ENCODE assay signal across 30 cellular contexts in the genomic region with DNA sequence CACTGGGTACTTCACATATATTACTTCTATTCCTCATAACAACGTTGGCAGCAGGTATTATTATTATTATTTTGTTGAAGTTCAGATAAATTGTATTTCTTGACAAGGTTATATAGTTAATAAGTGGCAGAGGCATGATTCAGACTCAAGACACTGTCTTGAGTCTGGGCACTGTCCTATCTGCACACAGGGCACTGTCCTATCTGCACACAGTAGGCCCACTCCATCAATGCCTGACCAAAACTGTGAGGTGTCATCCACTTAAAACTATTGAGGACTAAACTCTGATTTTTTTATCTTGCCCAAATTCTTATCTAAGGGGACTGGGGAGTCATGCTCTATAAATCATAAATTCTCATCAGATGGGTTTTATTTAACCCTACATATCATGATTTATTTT. TPM values are rescaled to one million over a fixed set of nuclear protein-coding genes. Genes with fewer than 3 reads are reported as not detected.
"Had no signal": no experiment of that assay in that cellular context is flagged by ENCODE, and none has a peak within 500 bp of the region (broad histone marks: within the 10 kb centered on the region; RNA-seq: fewer than 3 reads in every experiment).

No MANE protein-coding gene starts in this region.

- H3K4me1 ChIP-seq: breast epithelium, colonic mucosa, foreskin keratinocyte had no signal

- H3K9me3 ChIP-seq: ascending aorta, breast epithelium, colonic mucosa, gastrocnemius medialis had no signal

- DNase-seq: activated CD4-positive, alpha-beta memory T cell treated with anti-CD3 and anti-CD28 coated beads, Interleukin-2, amount 10 ng/mL, durations not matched to agents 7 days and 5 days; activated CD4-positive, alpha-beta T cell treated with anti-CD3 and anti-CD28 coated beads for 36 hours; activated CD4-positive, alpha-beta T cell treated with anti-CD3 and anti-CD28 coated beads, Interleukin-2, amount 10 ng/mL, durations not matched to agents 7 days and 5 days; activated CD4-positive, alpha-beta T cell treated with anti-CD3 and anti-CD28 coated beads, Interleukin-2, amount 50 U/mL, for 4 hours; activated CD4-positive, CD25-positive, alpha-beta regulatory T cell; activated CD4-positive, CD25-positive, alpha-beta regulatory T cell treated with anti-CD3 and anti-CD28 coated beads, Interleukin-2, amount 50 U/mL, for 72 hours; activated CD8-positive, alpha-beta memory T cell treated with anti-CD3 and anti-CD28 coated beads, Interleukin-2, amount 50 U/mL, for 48 hours; activated gamma-delta T cell; activated naive CD4-positive, alpha-beta T cell; activated naive CD4-positive, alpha-beta T cell treated with anti-CD3 and anti-CD28 coated beads, Interleukin-2, amount 10 ng/mL, durations not matched to agents 7 days and 5 days; activated naive CD8-positive, alpha-beta T cell treated with anti-CD3 and anti-CD28 coated beads, Interleukin-2, amount 10 ng/mL, durations not matched to agents 7 days and 5 days; activated T-cell treated with anti-CD3 and anti-CD28 coated beads for 4 hours; activated T-cell treated with anti-CD3 and anti-CD28 coated beads, Interleukin-2, amount 50 U/mL, for 24 hours; activated T-cell treated with anti-CD3 and anti-CD28 coated beads, Interleukin-2, amount 50 U/mL, for 72 hours; central memory CD4-positive, alpha-beta T cell; cerebellar nuclear complex; colonic mucosa; dorsolateral prefrontal cortex; effector memory CD4-positive, alpha-beta T cell; endodermal cell; foreskin keratinocyte; gastrocnemius medialis; glutamatergic neuron; heart left ventricle; T-helper 2 cell had no signal

- H3K27me3 ChIP-seq: ascending aorta, breast epithelium, cardiac muscle cell, colonic mucosa, dorsolateral prefrontal cortex, esophagus muscularis mucosa, foreskin keratinocyte, gastrocnemius medialis, heart left ventricle had no signal

- H3K27ac ChIP-seq: ascending aorta, breast epithelium, colonic mucosa, dorsolateral prefrontal cortex, esophagus muscularis mucosa, foreskin keratinocyte had no signal

- H3K4me3 ChIP-seq: ascending aorta, breast epithelium, cardiac muscle cell, colonic mucosa, dorsolateral prefrontal cortex, esophagus muscularis mucosa, gastrocnemius medialis, heart left ventricle had no signal

- H3K36me3 ChIP-seq: ascending aorta, breast epithelium, cardiac muscle cell, colonic mucosa, esophagus muscularis mucosa, gastrocnemius medialis, heart left ventricle had no signal

- ATAC-seq: activated CD4-positive, alpha-beta T cell treated with anti-CD3 and anti-CD28 coated beads for 36 hours; activated naive CD4-positive, alpha-beta T cell treated with anti-CD3 and anti-CD28 coated beads, Interleukin-2, amount 50 U/mL, for 72 hours; activated T-cell treated with anti-CD3 and anti-CD28 coated beads, Interleukin-2, amount 50 U/mL, for 72 hours; gastrocnemius medialis had no signal

RNA-seq across cellular contexts. Expression of a gene that starts 30.9 kb away (rescaled TPM):
- polyA plus RNA-seq: cardiac muscle cell had no signal
